22 cellular contexts compared by ENCODE assay signal in the genomic region with DNA sequence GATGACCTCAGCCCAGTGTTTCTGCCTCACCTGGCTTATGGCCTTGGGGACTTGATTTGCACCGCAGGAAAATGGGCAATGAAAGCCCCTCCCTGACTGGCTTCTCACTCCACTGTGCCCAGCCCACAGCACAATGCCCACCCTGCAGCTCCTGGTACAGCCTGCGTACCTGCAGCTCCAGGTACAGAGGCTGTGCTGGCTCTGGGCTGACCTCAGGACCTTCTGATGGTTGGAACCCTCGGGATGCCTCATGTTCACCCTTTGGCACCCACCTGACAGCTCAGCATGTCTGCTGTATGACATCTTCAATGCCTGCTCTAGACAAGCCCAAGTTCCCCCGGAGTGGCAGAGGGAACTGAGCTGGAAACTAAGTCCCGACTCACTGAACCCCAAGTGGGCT.
"Had no signal": no experiment of that assay in that cellular context is flagged by ENCODE, and none has a peak within 500 bp of the region (broad histone marks: within the 10 kb centered on the region; RNA-seq: fewer than 3 reads in every experiment).

No MANE protein-coding gene starts in this region.

- H3K9me3 ChIP-seq: esophagus muscularis mucosa, gastroesophageal sphincter, heart left ventricle, left lung, lower lobe of right lung, mucosa of descending colon had no signal

- H3K4me1 ChIP-seq: foreskin keratinocyte, gastroesophageal sphincter, left lung, lower lobe of right lung had no signal

- H3K27ac ChIP-seq: coronary artery, dorsolateral prefrontal cortex, esophagus muscularis mucosa, foreskin keratinocyte, gastroesophageal sphincter, heart left ventricle, hepatocyte, left lung, lower lobe of right lung had no signal

- H3K36me3 ChIP-seq: esophagus muscularis mucosa, gastroesophageal sphincter, heart left ventricle, left lung, lower lobe of right lung had no signal

- H3K4me3 ChIP-seq: coronary artery, dorsolateral prefrontal cortex, esophagus muscularis mucosa, gastroesophageal sphincter, heart left ventricle, hepatocyte, left lung, lower lobe of right lung, mucosa of descending colon had no signal

- H3K27ac Mint-ChIP-seq: immature natural killer cell, mesothelial cell of epicardium had no signal

- H3K36me3 Mint-ChIP-seq: immature natural killer cell, mesothelial cell of epicardium had no signal

- H3K4me3 Mint-ChIP-seq: immature natural killer cell, mesothelial cell of epicardium had no signal

- H3K27me3 ChIP-seq: foreskin keratinocyte, hepatocyte had no signal

- DNase-seq: cerebellar nuclear complex; dermis blood vessel endothelial cell; dorsolateral prefrontal cortex; effector CD4-positive, alpha-beta T cell; effector memory CD4-positive, alpha-beta T cell; foreskin keratinocyte; heart left ventricle; hypothalamus; immature natural killer cell; islet precursor cell; kidney glomerular epithelial cell; left cardiac atrium; left ventricle myocardium superior; lower lobe of right lung; mesenchymal stem cell; mucosa of descending colon had no signal

- H3K4me1 Mint-ChIP-seq: immature natural killer cell, mesothelial cell of epicardium had no signal

- ATAC-seq: foreskin keratinocyte, gastroesophageal sphincter, left cardiac atrium, left lung, left ventricle myocardium superior, lower lobe of right lung, mucosa of descending colon had no signal
